In genomic region chr13:58025821-58026220, GRCh38 we compare ENCODE assay signal across 13 cellular contexts.
DNase-seq lines count a peak whose midpoint lies in the region; ATAC-seq and TF ChIP-seq lines count a peak whose summit lies in the region.
"Had no signal": no experiment of that assay in that cellular context is flagged by ENCODE, and none has a peak within 500 bp of the region (broad histone marks: within the 10 kb centered on the region; RNA-seq: fewer than 3 reads in every experiment).

No MANE protein-coding gene starts in this region.

- H2BK5ac ChIP-seq in trophoblast cell (ENCODE audit: low read depth, low read length, poor library complexity) = no peak overlapping the region

- no peaks in the 10 kb centered on the region for H3K9me3 ChIP-seq in trophoblast cell (ENCODE audit: insufficient read depth, low read depth, low read length)
- H3K9me3 ChIP-seq: BLaER1 treated with 17β-estradiol and CSF1 and Interleukin-3, amounts not matched to agents 10 nM and 100 nM had no signal

- peaks cover 3% of the 10 kb centered on the region; the same call in 2 of the 3 replicates for H3K4me1 Mint-ChIP-seq in GM23338
- H3K4me1 Mint-ChIP-seq: CD4-positive, CD25-positive, alpha-beta regulatory T cell; H9 had no signal

- no peaks in the 10 kb centered on the region for H3K79me2 ChIP-seq in GM23338 (replicated peaks; ENCODE audit: insufficient read depth)
- H3K79me2 ChIP-seq in trophoblast cell (ENCODE audit: control insufficient read depth, insufficient read depth, low read length, poor library complexity) = no peaks in the 10 kb centered on the region

- H3K4me3 Mint-ChIP-seq in GM23338 = no peak overlapping the region
- H3K4me3 Mint-ChIP-seq: CD4-positive, CD25-positive, alpha-beta regulatory T cell; H9 had no signal

- no peaks in the 10 kb centered on the region for H3K36me3 Mint-ChIP-seq in GM23338 (ENCODE audit: low read depth)
- H3K36me3 Mint-ChIP-seq: CD4-positive, CD25-positive, alpha-beta regulatory T cell had no signal

- H4K8ac ChIP-seq in trophoblast cell (ENCODE audit: low read depth, low read length) = no peak overlapping the region

- H3K18ac ChIP-seq in trophoblast cell (ENCODE audit: low read length) = no peak overlapping the region

- TF ChIP-seq CTCF in GM23338 (conservative IDR thresholded peaks at IDR 0.05; ENCODE audit: low read depth in 2 of 2) = no peak

- no peaks in the 10 kb centered on the region for H3F3A ChIP-seq in GM23338 (replicated peaks; ENCODE audit: low read depth)

- no peak overlapping the region for H3K14ac ChIP-seq in trophoblast cell (ENCODE audit: low read length)

- no peaks in the 10 kb centered on the region for H3K79me1 ChIP-seq in trophoblast cell (ENCODE audit: low read length)

- H3K4me1 ChIP-seq in GM23338 (ENCODE audit: insufficient read depth) (no peaks in the 10 kb centered on the region), trophoblast cell (ENCODE audit: control insufficient read depth in 1 of 2, insufficient read depth in 2 of 2, low read length in 2 of 2) (no peaks in the 10 kb centered on the region)
- H3K4me1 ChIP-seq: BLaER1 treated with 17β-estradiol and CSF1 and Interleukin-3, amounts not matched to agents 10 nM and 100 nM had no signal

- no peak overlapping the region for H3K9ac ChIP-seq in trophoblast cell (ENCODE audit: low read length)
- H3K9ac ChIP-seq: BLaER1 treated with 17β-estradiol and CSF1 and Interleukin-3, amounts not matched to agents 10 nM and 100 nM had no signal

- H4K12ac ChIP-seq in trophoblast cell (ENCODE audit: low read depth, low read length) = no peak overlapping the region

- WGBS in trophoblast cell (ENCODE audit: extremely low coverage, insufficient coverage, insufficient read length) = no CpG with 5 or more reads among the region's 1 CpG

- no peaks in the 10 kb centered on the region for H3K9me3 Mint-ChIP-seq in GM23338
- H3K9me3 Mint-ChIP-seq: H9 had no signal

- H3K27ac ChIP-seq in GM23338 (ENCODE audit: low read depth) (no peak overlapping the region), trophoblast cell (ENCODE audit: low read depth, low read length) (no peak overlapping the region)
- H3K27ac ChIP-seq: BLaER1 treated with 17β-estradiol and CSF1 and Interleukin-3, amounts not matched to agents 10 nM and 100 nM had no signal

- no peaks in the 10 kb centered on the region for H3K27me3 ChIP-seq in GM23338 (ENCODE audit: insufficient read depth)
- H3K27me3 ChIP-seq in trophoblast cell (ENCODE audit: insufficient read depth, low read length) = no peaks in the 10 kb centered on the region
- H3K27me3 ChIP-seq: BLaER1 treated with 17β-estradiol and CSF1 and Interleukin-3, amounts not matched to agents 10 nM and 100 nM had no signal

- H3K27ac Mint-ChIP-seq in GM23338 = no peak overlapping the region
- H3K27ac Mint-ChIP-seq: CD4-positive, CD25-positive, alpha-beta regulatory T cell; H9 had no signal

- H3K4me2 ChIP-seq in GM23338 = no peak overlapping the region
- H3K4me2 ChIP-seq in trophoblast cell (ENCODE audit: low read length) = no peak overlapping the region
- H3K4me2 ChIP-seq: BLaER1 treated with 17β-estradiol and CSF1 and Interleukin-3, amounts not matched to agents 10 nM and 100 nM had no signal

- no peak overlapping the region for H2AK5ac ChIP-seq in trophoblast cell (ENCODE audit: low read length)

- no peaks in the 10 kb centered on the region for H3K9me2 ChIP-seq in GM23338 (ENCODE audit: insufficient read depth)

- no peaks in the 10 kb centered on the region for H3K27me3 Mint-ChIP-seq in GM23338 (ENCODE audit: insufficient read depth, low read depth, poor library complexity)
- H3K27me3 Mint-ChIP-seq: CD4-positive, CD25-positive, alpha-beta regulatory T cell had no signal

- no peak overlapping the region for H2BK12ac ChIP-seq in trophoblast cell (ENCODE audit: low read length)

- H3K4ac ChIP-seq in trophoblast cell (ENCODE audit: low read depth, low read length) = no peak overlapping the region

- H3K23ac ChIP-seq in trophoblast cell (ENCODE audit: low read length) = no peak overlapping the region

- H3K4me3 ChIP-seq in GM23338 = no peak overlapping the region
- no peak overlapping the region for H3K4me3 ChIP-seq in trophoblast cell (ENCODE audit: low read depth, low read length)
- H3K4me3 ChIP-seq: BLaER1 treated with 17β-estradiol and CSF1 and Interleukin-3, amounts not matched to agents 10 nM and 100 nM had no signal

- no peak for ATAC-seq in GM23338
- ATAC-seq in HG03469 (IDR thresholded peaks at IDR 0.05; ENCODE audit: unreplicated experiment) = no peak
- ATAC-seq in GM21515 (IDR thresholded peaks at IDR 0.05; ENCODE audit: unreplicated experiment) = no peak

- H4K20me1 ChIP-seq in GM23338 (replicated peaks; ENCODE audit: insufficient read depth) = no peaks in the 10 kb centered on the region
- H4K20me1 ChIP-seq: BLaER1 treated with 17β-estradiol and CSF1 and Interleukin-3, amounts not matched to agents 10 nM and 100 nM had no signal

- no peak overlapping the region for H2AFZ ChIP-seq in GM23338
- no peak overlapping the region for H2AFZ ChIP-seq in trophoblast cell (ENCODE audit: insufficient read depth, low read length, poor library complexity)

- H3K36me3 ChIP-seq in GM23338 (ENCODE audit: insufficient read depth) (no peaks in the 10 kb centered on the region), trophoblast cell (ENCODE audit: control insufficient read depth in 1 of 2, insufficient read depth in 2 of 2, low read length in 2 of 2) (no peaks in the 10 kb centered on the region)
- H3K36me3 ChIP-seq: BLaER1 treated with 17β-estradiol and CSF1 and Interleukin-3, amounts not matched to agents 10 nM and 100 nM had no signal

- DNase-seq in GM23338 (ENCODE audit: low spot score) (peak; percentile 2), cerebellar cortex (ENCODE audit: low spot score) (peak; percentile 42), iris pigment epithelial cell (ENCODE audit: low read depth) (peak; percentile 0), trophoblast cell (peak; percentile 5 to 65), NCI-H2081 (lab: John Stamatoyannopoulos, UW) (no peak)
- DNase-seq: ACHN; CD4-positive, CD25-positive, alpha-beta regulatory T cell; DMS53; GOT3; H9 had no signal

- H4K91ac ChIP-seq in trophoblast cell (ENCODE audit: low read depth, low read length) = no peak overlapping the region

- H2BK120ac ChIP-seq in trophoblast cell (ENCODE audit: insufficient read depth, low read length, poor library complexity) = no peak overlapping the region

TF ChIP-seq in GM23338, 12 proteins besides CTCF, POLR2A, EP300 and RAD21:
- TF ChIP-seq ETS1 (IDR thresholded peaks at IDR 0.05) (no peak), EZH2phosphoT487 (IDR thresholded peaks at IDR 0.05; ENCODE audit: unreplicated experiment) (no peak), POLR2AphosphoS5 (IDR thresholded peaks at IDR 0.05; ENCODE audit: low read depth) (no peak), STAT1 (IDR thresholded peaks at IDR 0.05; ENCODE audit: unreplicated experiment) (no peak), EZH2 (IDR thresholded peaks at IDR 0.05; ENCODE audit: low read depth, unreplicated experiment) (no peak)

Comparison
In these comparisons a context has a peak if more than half of its experiments do, and no peak if none do; other contexts are left out.
1. DNase-seq: peak in GM23338 (single experiment), cerebellar cortex (single experiment), iris pigment epithelial cell (single experiment) and trophoblast cell (2 of 2); none in NCI-H2081 (0 of 2).